Comparison of ENCODE assay signal across 8 cellular contexts in genomic region chr4:140568507-140569306, GRCh38. TPM values are rescaled to one million over a fixed set of nuclear protein-coding genes. Genes with fewer than 3 reads are reported as not detected.
DNase-seq lines count a peak whose midpoint lies in the region; ATAC-seq, FAIRE-seq and TF ChIP-seq lines count a peak whose summit lies in the region.

A gene with protein sequence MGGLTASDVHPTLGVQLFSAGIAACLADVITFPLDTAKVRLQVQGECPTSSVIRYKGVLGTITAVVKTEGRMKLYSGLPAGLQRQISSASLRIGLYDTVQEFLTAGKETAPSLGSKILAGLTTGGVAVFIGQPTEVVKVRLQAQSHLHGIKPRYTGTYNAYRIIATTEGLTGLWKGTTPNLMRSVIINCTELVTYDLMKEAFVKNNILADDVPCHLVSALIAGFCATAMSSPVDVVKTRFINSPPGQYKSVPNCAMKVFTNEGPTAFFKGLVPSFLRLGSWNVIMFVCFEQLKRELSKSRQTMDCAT (minus strand): TSS chr4:140568961. CDS start chr4:140568729, 232 bp downstream.

- H2AFZ ChIP-seq in HepG2 (ENCODE audit: low read length): no peak within 1 kb of the TSS

- TF ChIP-seq POLR2A in HepG2 (IDR thresholded peaks at IDR 0.05; ENCODE audit: insufficient read depth in 1 of 2, low read depth in 2 of 2, low read length in 2 of 2): no peak
- TF ChIP-seq POLR2A in thyroid gland (IDR thresholded peaks at IDR 0.05): no peak

- POLR2A ChIA-PET in HepG2 (lab: Yijun Ruan, JAX): no interaction called here

- TF ChIP-seq RAD21 in HepG2 (CRISPR knock-in tag; IDR thresholded peaks at IDR 0.05): no peak

- no peak within 1 kb of the TSS for H3K27ac ChIP-seq in HepG2 (ENCODE audit: extremely low read length, insufficient read depth, low read length)
- H3K27ac ChIP-seq in thyroid gland: no peak within 1 kb of the TSS

- in situ Hi-C loops in HepG2 (cut with HindIII; ENCODE audit: extremely low pct_ligation_motif_present, low pct_unique_long_range_greater_than_20kb): no loop called here

- no peaks in the 10 kb centered on the region for H3K9me3 ChIP-seq in HepG2 (ENCODE audit: low read length)
- no peaks in the 10 kb centered on the region for H3K9me3 ChIP-seq in thyroid gland

- H3K4me2 ChIP-seq in HepG2 (ENCODE audit: low read depth, low read length): peak within 1 kb of the TSS; percentile 97

- no peaks in the 10 kb centered on the region for H3K79me2 ChIP-seq in HepG2 (ENCODE audit: insufficient read depth, low read length)

- peaks cover 6 to 48% of the 10 kb centered on the region in 2 experiments for H3K27me3 ChIP-seq in HepG2 (ENCODE audit: control insufficient read depth in 1 of 2, insufficient read depth in 2 of 2, low read length in 2 of 2)
- H3K27me3 ChIP-seq in thyroid gland: no peaks in the 10 kb centered on the region

- TF ChIP-seq EP300 in HepG2 (IDR thresholded peaks at IDR 0.05; ENCODE audit: low read depth in 2 of 2, low read length in 2 of 2) (no peak), HepG2 (CRISPR knock-in tag; IDR thresholded peaks at IDR 0.05; ENCODE audit: borderline replicate concordance) (no peak)

- peak within 1 kb of the TSS; percentile 4; the same call in 1 of the 2 replicates for H3K9ac ChIP-seq in HepG2 (ENCODE audit: insufficient read depth, low read depth, low read length)

- FAIRE-seq in HepG2 (lab: Jason Lieb, UNC): no peak

- no peak for DNase-seq in activated naive CD4-positive, alpha-beta T cell treated with anti-CD3 and anti-CD28 coated beads, Interleukin-2, amount 10 ng/mL, durations not matched to agents 7 days and 5 days
- DNase-seq in activated naive CD4-positive, alpha-beta T cell treated with anti-CD3 and anti-CD28 coated beads, Interleukin-2, amount 50 U/mL, for 16 hours: no peak
- DNase-seq in chondrocyte (ENCODE audit: low spot score): no peak
- peak; percentile 4 for DNase-seq in HepG2 (ENCODE audit: low spot score)
- peak; percentile 39 to 49 for DNase-seq in thyroid gland
- DNase-seq in activated CD4-positive, alpha-beta T cell treated with anti-CD3 and anti-CD28 coated beads, Interleukin-2, amount 50 U/mL, for 1 hour: no peak
- DNase-seq in hypothalamus (lab: John Stamatoyannopoulos, UW): no peak

- H4K20me1 ChIP-seq in HepG2 (ENCODE audit: insufficient read depth, low read length): no peaks in the 10 kb centered on the region

- BruUV-seq in HepG2 (replicated peaks; lab: Mats Ljungman, UMichigan): no TSS peak

- H3K4me3 ChIP-seq in HepG2 (replicated peaks in 1 of 3; ENCODE audit: insufficient read depth in 1 of 3, low read depth in 2 of 3, low read length in 3 of 3) (peak within 1 kb of the TSS; percentile 60 to 79 (median 71)), thyroid gland (replicated peaks in 1 of 3) (peak within 1 kb of the TSS; percentile 4 to 27 (median 8))

- 6% methylated on average over 13 of the region's 69 CpGs for WGBS in HepG2 (ENCODE audit: low lambda C conversion rate)
- 2 to 3% methylated on average over 31 to 37 of the region's 69 CpGs for WGBS in thyroid gland, 2 donors

- CTCF ChIA-PET in activated naive CD4-positive, alpha-beta T cell treated with anti-CD3 and anti-CD28 coated beads, Interleukin-2, amount 10 ng/mL, durations not matched to agents 7 days and 5 days (lab: Charles Lee): no interaction called here
- CTCF ChIA-PET in HepG2 (lab: Yijun Ruan, JAX; ENCODE audit: low intra/inter-chr PET ratio, low total read pairs): no interaction called here

- H3K36me3 Mint-ChIP-seq in activated naive CD4-positive, alpha-beta T cell treated with anti-CD3 and anti-CD28 coated beads, Interleukin-2, amount 10 ng/mL, durations not matched to agents 7 days and 5 days: peaks cover 1% of the 10 kb centered on the region
- H3K36me3 Mint-ChIP-seq in chondrocyte (ENCODE audit: low read depth): peaks cover 8% of the 10 kb centered on the region

- H3K27ac Mint-ChIP-seq in activated naive CD4-positive, alpha-beta T cell treated with anti-CD3 and anti-CD28 coated beads, Interleukin-2, amount 10 ng/mL, durations not matched to agents 7 days and 5 days: no peak within 1 kb of the TSS
- no peak within 1 kb of the TSS for H3K27ac Mint-ChIP-seq in chondrocyte (ENCODE audit: unreplicated experiment)

- H3K36me3 ChIP-seq in HepG2 (replicated peaks in 1 of 2; ENCODE audit: control insufficient read depth in 1 of 2, insufficient read depth in 2 of 2, low read length in 2 of 2): no peaks in the 10 kb centered on the region
- no peaks in the 10 kb centered on the region for H3K36me3 ChIP-seq in thyroid gland

- ATAC-seq in HepG2 (peak; percentile 87), GM19035 (IDR thresholded peaks at IDR 0.05; ENCODE audit: unreplicated experiment) (no peak)

- no peaks in the 10 kb centered on the region for H3K9me3 Mint-ChIP-seq in activated naive CD4-positive, alpha-beta T cell treated with anti-CD3 and anti-CD28 coated beads, Interleukin-2, amount 10 ng/mL, durations not matched to agents 7 days and 5 days
- peaks cover 18% of the 10 kb centered on the region for H3K9me3 Mint-ChIP-seq in chondrocyte (ENCODE audit: low read depth)

- intact Hi-C loops in HepG2 (cut with micrococcal nuclease; ENCODE audit: unreplicated experiment): loop anchor here (5.0 kb wide), 1 partner anchor 41 kb away; no protein-coding TSS in a partner anchor
- intact Hi-C loops in thyroid gland (cut with DNase I): no loop called here

- peak within 1 kb of the TSS; percentile 29 for H3K4me3 Mint-ChIP-seq in activated naive CD4-positive, alpha-beta T cell treated with anti-CD3 and anti-CD28 coated beads, Interleukin-2, amount 10 ng/mL, durations not matched to agents 7 days and 5 days
- H3K4me3 Mint-ChIP-seq in chondrocyte (ENCODE audit: unreplicated experiment): peak within 1 kb of the TSS; percentile 64

- H3K27me3 Mint-ChIP-seq in activated naive CD4-positive, alpha-beta T cell treated with anti-CD3 and anti-CD28 coated beads, Interleukin-2, amount 10 ng/mL, durations not matched to agents 7 days and 5 days: peaks cover 60% of the 10 kb centered on the region
- peaks cover 49% of the 10 kb centered on the region for H3K27me3 Mint-ChIP-seq in chondrocyte (ENCODE audit: low read depth)

- H3K4me1 Mint-ChIP-seq in activated naive CD4-positive, alpha-beta T cell treated with anti-CD3 and anti-CD28 coated beads, Interleukin-2, amount 10 ng/mL, durations not matched to agents 7 days and 5 days: peaks cover 9% of the 10 kb centered on the region
- peaks cover 18% of the 10 kb centered on the region for H3K4me1 Mint-ChIP-seq in chondrocyte (ENCODE audit: low read depth)

- H3K4me1 ChIP-seq in HepG2 (ENCODE audit: insufficient read depth, low read length): peaks cover 27% of the 10 kb centered on the region
- H3K4me1 ChIP-seq in thyroid gland: peaks cover 9 to 19% of the 10 kb centered on the region in 2 donors

- TF ChIP-seq CTCF in chondrocyte (IDR thresholded peaks at IDR 0.05) (no peak), HepG2 (CRISPR knock-in tag; IDR thresholded peaks at IDR 0.05) (0 out of 2 replicates have a peak, but pooled peaks have one; percentile 14), thyroid gland (IDR thresholded peaks at IDR 0.05) (no peak)

TF ChIP-seq in HepG2, 621 proteins besides CTCF, POLR2A, EP300 and RAD21 (continues in another document):
- peak; percentile 41; the same call in 1 of the 2 replicates for TF ChIP-seq ZNF768 (CRISPR knock-in tag; IDR thresholded peaks at IDR 0.05)
- TF ChIP-seq NCOA1 (CRISPR knock-in tag; IDR thresholded peaks at IDR 0.05): 0 out of 2 replicates have a peak, but pooled peaks have one; percentile 78
- TF ChIP-seq LCORL (IDR thresholded peaks at IDR 0.05): no peak
- 0 out of 2 replicates have a peak, but pooled peaks have one; percentile 27 for TF ChIP-seq LCORL (CRISPR knock-in tag; IDR thresholded peaks at IDR 0.05)
- 0 out of 2 replicates have a peak, but pooled peaks have one; percentile 21 for TF ChIP-seq SALL2 (CRISPR knock-in tag; IDR thresholded peaks at IDR 0.05)
- TF ChIP-seq HOXA9 (CRISPR knock-in tag; IDR thresholded peaks at IDR 0.05; ENCODE audit: borderline replicate concordance): no peak
- TF ChIP-seq BHLHE40 (IDR thresholded peaks at IDR 0.05; ENCODE audit: low read length): peak; percentile 56; the same call in 1 of the 2 replicates

RNA-seq across cellular contexts. Expression of the gene that starts here (rescaled TPM):
- total RNA-seq in chondrocyte (not detected in 3 replicates), HepG2 (2016; rRNA removed; fragmentation: Illumina TruSeq; extraction: Trizol) (0.11 TPM in 1 of 2 replicates, not detected in the other), thyroid gland (not detected)
- not detected in 2 replicates for total RNA-seq in HepG2 (2016; cell fraction: cytosol; rRNA removed; fragmentation: Illumina TruSeq; extraction: Trizol; ENCODE audit: low read depth)
- total RNA-seq in HepG2 (2016; cell fraction: insoluble cytoplasmic fraction; rRNA removed; fragmentation: Illumina TruSeq; extraction: Trizol): 0.09 and 0.21 TPM in 2 replicates
- not detected in 2 replicates for total RNA-seq in HepG2 (2016; cell fraction: membrane; rRNA removed; fragmentation: Illumina TruSeq; extraction: Trizol)
- not detected in 2 replicates for total RNA-seq in HepG2 (2016; cell fraction: nucleus; rRNA removed; fragmentation: Illumina TruSeq; extraction: Trizol)
- 0.04 and 0.11 TPM in 2 replicates for polyA plus RNA-seq in HepG2 (2011; rRNA removed)
- 0.03 TPM in 1 of 2 replicates, not detected in the other for polyA plus RNA-seq in HepG2 (2011; cell fraction: cytosol; rRNA removed)
- polyA plus RNA-seq in HepG2 (2011; cell fraction: nucleus; rRNA removed): 0.09 TPM in 1 of 2 replicates, not detected in the other
- 0.21 TPM in 1 of 2 replicates, not detected in the other for polyA plus RNA-seq in HepG2 (2012)
- polyA plus RNA-seq in HepG2 (2016; cell fraction: cytosol; fragmentation: Illumina TruSeq; extraction: Trizol; ENCODE audit: low read depth): not detected in 2 replicates
- polyA plus RNA-seq in HepG2 (2016; cell fraction: insoluble cytoplasmic fraction; fragmentation: Illumina TruSeq; extraction: Trizol; ENCODE audit: low read depth): not detected in 2 replicates
- polyA plus RNA-seq in HepG2 (2016; cell fraction: membrane; fragmentation: Illumina TruSeq; extraction: Trizol; ENCODE audit: low read depth): not detected in 2 replicates
- not detected in 2 replicates for polyA plus RNA-seq in HepG2 (2016; cell fraction: nucleus; fragmentation: Illumina TruSeq; extraction: Trizol; ENCODE audit: insufficient read depth, low read depth)
- polyA minus RNA-seq in HepG2 (2011; rRNA and poly(A)+ RNA removed; ENCODE audit: low replicate concordance): not detected in 2 replicates
- not detected in 2 replicates for polyA minus RNA-seq in HepG2 (2011; cell fraction: cytosol; rRNA and poly(A)+ RNA removed)
- polyA minus RNA-seq in HepG2 (2011; cell fraction: nucleus; rRNA and poly(A)+ RNA removed): 0.52 TPM in 1 of 2 replicates, not detected in the other

Comparison
In these comparisons a context has a peak if more than half of its experiments do, and no peak if none do; other contexts are left out.
1. Peak in DNase-seq, ATAC-seq, H3K4me3 ChIP-seq, H3K9ac ChIP-seq and H3K4me2 ChIP-seq in HepG2; RNA of the gene not detected or under 1 TPM.
2. Peak in DNase-seq and H3K4me3 ChIP-seq in thyroid gland; RNA of the gene not detected or under 1 TPM.